ENCODE assay signal across 23 cellular contexts in genomic region chr1:231467986-231468385, GRCh38. TPM values are rescaled to one million over a fixed set of nuclear protein-coding genes. Genes with fewer than 3 reads are reported as not detected.
DNase-seq lines count a peak whose midpoint lies in the region; ATAC-seq, FAIRE-seq and TF ChIP-seq lines count a peak whose summit lies in the region.
"Had no signal": no experiment of that assay in that cellular context is flagged by ENCODE, and none has a peak within 500 bp of the region (broad histone marks: within the 10 kb centered on the region; RNA-seq: fewer than 3 reads in every experiment).

No MANE protein-coding gene starts in this region.

- H3K4me1 ChIP-seq in BLaER1 treated with 17β-estradiol and CSF1 and Interleukin-3, amounts not matched to agents 10 nM and 100 nM: peaks cover 0 to 18% (median 11%) of the 10 kb centered on the region in 10 experiments; a peak in 12 of 20 replicates
- no peaks in the 10 kb centered on the region for H3K4me1 ChIP-seq in GM12878 (ENCODE audit: control insufficient read depth, insufficient read depth, low read length)

- H2AFZ ChIP-seq in GM12878 (ENCODE audit: control insufficient read depth, low read depth, low read length): no peak overlapping the region

- TF ChIP-seq RAD21 in GM12878 (IDR thresholded peaks at IDR 0.05; ENCODE audit: insufficient read depth, low read depth, low read length): no peak

- H3K9me3 ChIP-seq in BLaER1 treated with 17β-estradiol and CSF1 and Interleukin-3, amounts not matched to agents 10 nM and 100 nM (replicated peaks in 1 of 11): peaks cover 6 to 46% (median 23%) of the 10 kb centered on the region in 11 experiments; a peak in 21 of 22 replicates
- no peaks in the 10 kb centered on the region; the same call in 1 of the 3 replicates for H3K9me3 ChIP-seq in GM12878 (replicated peaks; ENCODE audit: control insufficient read depth, insufficient read depth, low read length)

- SMC1A ChIA-PET in GM12878 (lab: Charles Lee; ENCODE audit: uncharacterized antibody, unreplicated experiment): interaction anchor here (0.9 kb wide), 1 partner anchor 111 kb away, joined by 3 read pairs; no protein-coding TSS in a partner anchor

- CTCF ChIA-PET in GM12878 (lab: Yijun Ruan, JAX): interaction anchor here (0.6 kb wide), 1 partner anchor 125 kb away, joined by 3 read pairs; no protein-coding TSS in a partner anchor

- WGBS in GM12878 (ENCODE audit: insufficient coverage, insufficient replicate concordance, low lambda C conversion rate, missing lambda C conversion rate): 22% methylated on average over 1 of the region's 1 CpG

- ATAC-seq in GM12878: peak; percentile 31; the same call in 2 of the 3 replicates
- no peak for ATAC-seq in GM19035 (IDR thresholded peaks at IDR 0.05; ENCODE audit: unreplicated experiment)
- ATAC-seq: HCT116 had no signal

- DNase-seq in GM12878 (ENCODE audit: low read depth, low spot score) (no peak), endothelial cell (ENCODE audit: low spot score) (no peak), SHP77 treated with DMSO at 0.1 percent for 48 hours (lab: John Stamatoyannopoulos, UW) (no peak), mesothelial cell of epicardium (ENCODE audit: low spot score in 2 of 2, unreplicated experiment in 2 of 2) (no peak), GM12892 (ENCODE audit: insufficient read length) (no peak)
- DNase-seq: 8988T; CD4-positive, CD25-positive, alpha-beta regulatory T cell; CD8-positive, alpha-beta memory T cell; COR-L47; DMS 273 treated with DMSO at 0.1 percent for 48 hours; DMS53; DND-41; EL; GOT3; H7; HFFc6; IMR-90 had no signal

- peak overlapping the region; percentile 30 for H3K27ac Mint-ChIP-seq in endothelial cell (ENCODE audit: unreplicated experiment)
- H3K27ac Mint-ChIP-seq in mesothelial cell of epicardium: no peak overlapping the region
- H3K27ac Mint-ChIP-seq: CD4-positive, CD25-positive, alpha-beta regulatory T cell; CD8-positive, alpha-beta memory T cell; HFFc6 had no signal

- peaks cover 0 to 83% (median 0%) of the 10 kb centered on the region in 11 experiments; a peak in 10 of 22 replicates for H3K27me3 ChIP-seq in BLaER1 treated with 17β-estradiol and CSF1 and Interleukin-3, amounts not matched to agents 10 nM and 100 nM
- H3K27me3 ChIP-seq in GM12878 (replicated peaks in 1 of 2; ENCODE audit: control insufficient read depth in 2 of 2, insufficient read depth in 2 of 2, low read length in 1 of 2): no peaks in the 10 kb centered on the region; a peak in 1 of 4 replicates

- H3K4me3 Mint-ChIP-seq in endothelial cell (ENCODE audit: unreplicated experiment) (no peak overlapping the region), mesothelial cell of epicardium (no peak overlapping the region)
- H3K4me3 Mint-ChIP-seq: CD4-positive, CD25-positive, alpha-beta regulatory T cell; CD8-positive, alpha-beta memory T cell; HFFc6 had no signal

- in situ Hi-C loops in GM12878 (cut with MboI): no loop called here

- no peak for TF ChIP-seq EP300 in GM12878 (IDR thresholded peaks at IDR 0.05; ENCODE audit: borderline replicate concordance in 1 of 2, control insufficient read depth in 1 of 2, low read depth in 2 of 2, low read length in 2 of 2)

- H3K36me3 Mint-ChIP-seq in endothelial cell (ENCODE audit: low read depth, unreplicated experiment) (no peaks in the 10 kb centered on the region), mesothelial cell of epicardium (no peaks in the 10 kb centered on the region)

- intact Hi-C loops in GM12878 (cut with micrococcal nuclease; ENCODE audit: unreplicated experiment): no loop called here

- no peaks in the 10 kb centered on the region for H3K79me2 ChIP-seq in GM12878 (ENCODE audit: control insufficient read depth, insufficient read depth, low read length)

- H3K4me3 ChIP-seq in BLaER1 treated with 17β-estradiol and CSF1 and Interleukin-3, amounts not matched to agents 10 nM and 100 nM: no peak overlapping the region
- no peak overlapping the region for H3K4me3 ChIP-seq in GM12878

- POLR2A ChIA-PET in GM12878 (lab: Charles Lee): no interaction called here

- TF ChIP-seq CTCF in GM12878 (IDR thresholded peaks at IDR 0.05 in 2 of 3, conservative IDR thresholded peaks at IDR 0.05 in 1 of 3; ENCODE audit: control insufficient read depth in 2 of 3, extremely low read depth in 1 of 3, insufficient read depth in 1 of 3, low read depth in 3 of 3, low read length in 3 of 3): no peak
- no peak for TF ChIP-seq CTCF in endothelial cell (IDR thresholded peaks at IDR 0.05; ENCODE audit: unreplicated experiment)
- TF ChIP-seq CTCF in mesothelial cell of epicardium (IDR thresholded peaks at IDR 0.05; ENCODE audit: unreplicated experiment): no peak

- peaks cover 0 to 6% (median 0%) of the 10 kb centered on the region in 11 experiments; a peak in 1 of 22 replicates for H4K20me1 ChIP-seq in BLaER1 treated with 17β-estradiol and CSF1 and Interleukin-3, amounts not matched to agents 10 nM and 100 nM
- H4K20me1 ChIP-seq in GM12878 (ENCODE audit: control insufficient read depth, insufficient read depth): no peaks in the 10 kb centered on the region

- H3K4me1 Mint-ChIP-seq in endothelial cell (ENCODE audit: unreplicated experiment) (peaks cover 24% of the 10 kb centered on the region), mesothelial cell of epicardium (no peaks in the 10 kb centered on the region)
- H3K4me1 Mint-ChIP-seq: CD8-positive, alpha-beta memory T cell had no signal

- no TSS peak for BruUV-seq in GM12878 (replicated peaks; lab: Mats Ljungman, UMichigan)

- RAD21 ChIA-PET in GM12878 (lab: Charles Lee; ENCODE audit: unreplicated experiment): no interaction called here

- no peaks in the 10 kb centered on the region for H3K9me3 Mint-ChIP-seq in endothelial cell (ENCODE audit: unreplicated experiment)
- peaks cover 14% of the 10 kb centered on the region for H3K9me3 Mint-ChIP-seq in mesothelial cell of epicardium
- H3K9me3 Mint-ChIP-seq: HFFc6 had no signal

- FAIRE-seq in GM12878 (lab: Jason Lieb, UNC): no peak
- no peak for FAIRE-seq in GM12892 (lab: Jason Lieb, UNC)
- FAIRE-seq: GM12891, GM18507, HTR-8/SVneo had no signal

- no peak overlapping the region for H3K9ac ChIP-seq in BLaER1 treated with 17β-estradiol and CSF1 and Interleukin-3, amounts not matched to agents 10 nM and 100 nM
- no peak overlapping the region for H3K9ac ChIP-seq in GM12878 (ENCODE audit: control insufficient read depth, insufficient read depth, low read length)

- H3K36me3 ChIP-seq in BLaER1 treated with 17β-estradiol and CSF1 and Interleukin-3, amounts not matched to agents 10 nM and 100 nM: no peaks in the 10 kb centered on the region
- H3K36me3 ChIP-seq in GM12878 (ENCODE audit: control insufficient read depth in 2 of 2, insufficient read depth in 2 of 2, low read length in 1 of 2): no peaks in the 10 kb centered on the region

- H3K27ac ChIP-seq in BLaER1 treated with 17β-estradiol and CSF1 and Interleukin-3, amounts not matched to agents 10 nM and 100 nM: no peak overlapping the region
- H3K27ac ChIP-seq in GM12878 (ENCODE audit: control insufficient read depth, insufficient read depth): no peak overlapping the region

- TF ChIP-seq POLR2A in GM12878 (IDR thresholded peaks at IDR 0.05; ENCODE audit: low read depth, low read length) (no peak), GM12892 (IDR thresholded peaks at IDR 0.05; ENCODE audit: low read depth, low read length) (no peak)

- H3K27me3 Mint-ChIP-seq in endothelial cell (ENCODE audit: unreplicated experiment): peaks cover 1% of the 10 kb centered on the region
- peaks cover 8% of the 10 kb centered on the region for H3K27me3 Mint-ChIP-seq in mesothelial cell of epicardium (ENCODE audit: low read depth)

- H3K4me2 ChIP-seq in BLaER1 treated with 17β-estradiol and CSF1 and Interleukin-3, amounts not matched to agents 10 nM and 100 nM: peak overlapping the region in 6 of 11 experiments; percentile 5 to 55 (median 38); a peak in 9 of 22 replicates
- no peak overlapping the region for H3K4me2 ChIP-seq in GM12878 (ENCODE audit: control insufficient read depth, insufficient read depth)

TF ChIP-seq in GM12878, 131 proteins besides CTCF, POLR2A, EP300 and RAD21 (continues in another document):
- TF ChIP-seq NR2F1 (conservative IDR thresholded peaks at IDR 0.05) (peak; percentile 41; the same call in 1 of the 2 replicates), E4F1 (IDR thresholded peaks at IDR 0.05; ENCODE audit: borderline replicate concordance, partially characterized antibody) (no peak)

RNA-seq across cellular contexts. Expression of gene EGLN1, which starts 45.9 kb away (rescaled TPM):
- 35.9 and 39.7 TPM in 2 replicates for total RNA-seq in GM12878 (2013; cell fraction: nucleolus; rRNA removed)
- 7.9 and 9.9 TPM in 2 replicates for total RNA-seq in GM12878 (2014; rRNA removed)
- total RNA-seq in GM12878 (2014; rRNA removed; fragmentation: Illumina TruSeq; extraction: Trizol): 12.8 and 14.7 TPM in 2 replicates
- total RNA-seq in GM12878 (2021): 9.2 and 10.5 TPM in 2 replicates
- 10.1 TPM for polyA plus RNA-seq in GM12878 (2011; ENCODE audit: low read depth)
- 46.6 and 88.5 TPM in 2 replicates for polyA plus RNA-seq in GM12878 (2011; rRNA removed)
- polyA plus RNA-seq in GM12878 (2011; cell fraction: cytosol; rRNA removed): 11.0 and 14.0 TPM in 2 replicates
- 9.6 and 10.5 TPM in 2 replicates for polyA plus RNA-seq in GM12878 (2011; cell fraction: nucleus; rRNA removed)
- polyA plus RNA-seq in GM12878 (2012): 24.3 and 32.6 TPM in 2 replicates
- 15.8 and 15.9 TPM in 2 replicates for polyA plus RNA-seq in GM12878 (2014; fragmentation: Illumina TruSeq; extraction: Trizol)
- 1 to 10 TPM; 2.4 to 3.0 TPM for polyA plus RNA-seq in GM12878 (2014; fragmentation: Nextera tagmentation; extraction: Ambion mirVana)
- polyA plus RNA-seq in GM12878 (2014; rRNA removed): 8.8 and 9.8 TPM in 2 replicates
- 1 to 10 TPM; 3.1 to 8.6 TPM for polyA plus RNA-seq in GM12878 (2016; fragmentation: Nextera tagmentation; extraction: Ambion mirVana)
- polyA minus RNA-seq in GM12878 (2011; rRNA and poly(A)+ RNA removed): 31.5 and 48.0 TPM in 2 replicates
- 12.8 and 18.7 TPM in 2 replicates for polyA minus RNA-seq in GM12878 (2011; cell fraction: cytosol; rRNA and poly(A)+ RNA removed)
- 12.1 and 18.6 TPM in 2 replicates for polyA minus RNA-seq in GM12878 (2011; cell fraction: nucleus; rRNA and poly(A)+ RNA removed)
- 30.8 TPM for total RNA-seq in endothelial cell (ENCODE audit: unreplicated experiment)
- 32.5 to 34.4 TPM (median 33.6 TPM) in 3 replicates for total RNA-seq in mesothelial cell of epicardium
- polyA plus RNA-seq in GM12892 (2012; ENCODE audit: missing spikeins): 28.9 TPM
